Comparison of ENCODE assay signal across 7 cellular contexts in the genomic region with DNA sequence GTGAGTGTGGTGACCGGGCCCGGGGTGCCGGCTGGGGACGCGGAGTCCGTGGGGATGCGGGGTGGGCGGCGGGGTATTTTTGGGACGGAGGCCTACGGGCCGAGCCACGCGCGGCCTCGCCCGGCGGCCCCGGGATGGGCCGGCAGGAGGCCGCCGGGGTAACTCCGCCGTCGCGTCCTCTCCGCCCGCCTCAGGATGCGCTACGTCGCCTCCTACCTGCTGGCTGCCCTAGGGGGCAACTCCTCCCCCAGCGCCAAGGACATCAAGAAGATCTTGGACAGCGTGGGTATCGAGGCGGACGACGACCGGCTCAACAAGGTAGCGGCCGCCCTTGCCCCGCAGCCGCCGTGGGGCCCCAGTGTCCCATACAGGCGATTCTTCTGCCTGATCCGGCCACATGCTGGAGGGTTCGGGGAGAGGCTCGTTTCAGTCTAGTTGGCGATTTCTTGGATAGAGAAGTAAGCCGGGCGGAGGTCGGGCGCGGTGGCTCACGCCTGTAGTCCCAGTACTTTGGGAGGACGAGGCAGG. TPM values are rescaled to one million over a fixed set of nuclear protein-coding genes. Genes with fewer than 3 reads are reported as not detected.
DNase-seq lines count a peak whose midpoint lies in the region; ATAC-seq and TF ChIP-seq lines count a peak whose summit lies in the region.

No MANE protein-coding gene starts in this region.

- H3K79me2 ChIP-seq in OCI-LY7 (ENCODE audit: insufficient read depth, low read depth, low read length) (peaks cover 43% of the 10 kb centered on the region), parathyroid adenoma (peaks cover 3% of the 10 kb centered on the region)

- H3K9ac ChIP-seq in parathyroid adenoma: peak overlapping the region; percentile 46

- H3K4me3 ChIP-seq in OCI-LY7 (ENCODE audit: low read depth, low read length, poor library complexity, severe bottlenecking): peak overlapping the region; percentile 100
- peak overlapping the region; percentile 96 for H3K4me3 ChIP-seq in epithelial cell of proximal tubule (ENCODE audit: low read depth, low read length)
- peak overlapping the region; percentile 88 for H3K4me3 ChIP-seq in parathyroid adenoma (ENCODE audit: low read depth, low read length)

- no peak for DNase-seq in OCI-LY7 (ENCODE audit: low spot score)
- no peak for DNase-seq in epithelial cell of proximal tubule (ENCODE audit: low read depth)
- DNase-seq in pons (ENCODE audit: low spot score): no peak
- no peak for DNase-seq in T-helper 9 cell
- DNase-seq in stimulated activated CD4-positive, alpha-beta T cell treated with anti-CD3 and anti-CD28 coated beads, Interleukin-4, amount 100 ng/mL, for 24 hours: no peak

- H3K36me3 ChIP-seq in OCI-LY7 (ENCODE audit: insufficient read depth, low read length): peaks cover 49% of the 10 kb centered on the region
- H3K36me3 ChIP-seq in parathyroid adenoma (ENCODE audit: control insufficient read depth, insufficient read depth, low read length): no peaks in the 10 kb centered on the region

- CTCF ChIA-PET in OCI-LY7 (lab: Charles Lee; ENCODE audit: unreplicated experiment): interaction anchor here (0.6 kb wide), 1 partner anchor 33 kb away, joined by 4 read pairs; no protein-coding TSS in a partner anchor

- TF ChIP-seq CTCF in OCI-LY7 (conservative IDR thresholded peaks at IDR 0.05; ENCODE audit: low read length): no peak
- TF ChIP-seq CTCF in epithelial cell of proximal tubule (conservative IDR thresholded peaks at IDR 0.05; ENCODE audit: low read depth, low read length): no peak
- TF ChIP-seq CTCF in parathyroid adenoma (IDR thresholded peaks at IDR 0.05): no peak

- no peaks in the 10 kb centered on the region for H3K27me3 ChIP-seq in parathyroid adenoma (ENCODE audit: control insufficient read depth, insufficient read depth, low read length)

- peak overlapping the region; percentile 84 for H3K27ac ChIP-seq in OCI-LY7 (ENCODE audit: low read depth, low read length, poor library complexity, severe bottlenecking)
- H3K27ac ChIP-seq in parathyroid adenoma: peak overlapping the region; percentile 99

- ATAC-seq in GM21723 (IDR thresholded peaks at IDR 0.05; ENCODE audit: unreplicated experiment): peak; percentile 6

- no peaks in the 10 kb centered on the region for H3K9me3 ChIP-seq in OCI-LY7 (ENCODE audit: low read length)
- no peaks in the 10 kb centered on the region for H3K9me3 ChIP-seq in parathyroid adenoma (ENCODE audit: control insufficient read depth, low read length)

- no TSS peak for BruUV-seq in OCI-LY7 (replicated peaks; lab: Mats Ljungman, UMichigan)

- H4K20me1 ChIP-seq in OCI-LY7 (ENCODE audit: insufficient read depth, low read length): peaks cover 17% of the 10 kb centered on the region; the same call in 1 of the 2 replicates

- POLR2A ChIA-PET in OCI-LY7 (lab: Charles Lee): interaction anchor here (0.8 to 2.0 kb wide), 7 partner anchors 7 to 88 kb away, joined by 3 to 11 read pairs (median 4); a partner anchor contains a TSS

- no peaks in the 10 kb centered on the region for H3K9me2 ChIP-seq in OCI-LY7 (ENCODE audit: insufficient read depth, low read length)

- intact Hi-C loops in OCI-LY7 (cut with micrococcal nuclease; ENCODE audit: unreplicated experiment): no loop called here

- H2AFZ ChIP-seq in OCI-LY7 (ENCODE audit: low read length) (no peak overlapping the region), parathyroid adenoma (peak overlapping the region; percentile 96)

- H3K4me1 ChIP-seq in OCI-LY7 (ENCODE audit: insufficient read depth, low read length, poor library complexity, severe bottlenecking) (peaks cover 54% of the 10 kb centered on the region), parathyroid adenoma (peaks cover 4% of the 10 kb centered on the region)

- H3K4me2 ChIP-seq in OCI-LY7 (ENCODE audit: low read length) (peak overlapping the region; percentile 71), parathyroid adenoma (ENCODE audit: low read length) (peak overlapping the region; percentile 92)

RNA-seq across cellular contexts. Expression of a gene that starts 0.3 kb away (rescaled TPM):
- total RNA-seq in OCI-LY7 (2014; rRNA removed; shearing (Covaris generic)): 1,564 and 1,687 TPM in 2 replicates
- total RNA-seq in OCI-LY7 (2022) (3,121 and 3,147 TPM in 2 replicates), epithelial cell of proximal tubule (663 and 837 TPM in 2 replicates)

RNA-seq across cellular contexts. Expression of a gene that starts 5.1 kb away (rescaled TPM):
- total RNA-seq in OCI-LY7 (2014; rRNA removed; shearing (Covaris generic)): 31.2 and 33.6 TPM in 2 replicates
- 47.7 and 49.1 TPM in 2 replicates for total RNA-seq in OCI-LY7 (2022)
- 17.4 and 32.1 TPM in 2 replicates for total RNA-seq in epithelial cell of proximal tubule

RNA-seq across cellular contexts. Expression of a gene that starts 8.6 kb away (rescaled TPM):
- 15.1 and 19.8 TPM in 2 replicates for total RNA-seq in OCI-LY7 (2014; rRNA removed; shearing (Covaris generic))
- 41.2 and 57.5 TPM in 2 replicates for total RNA-seq in OCI-LY7 (2022)
- total RNA-seq in epithelial cell of proximal tubule: 19.1 and 34.7 TPM in 2 replicates

RNA-seq across cellular contexts. Expression of a gene that starts 12.0 kb away (rescaled TPM):
- total RNA-seq in OCI-LY7 (2014; rRNA removed; shearing (Covaris generic)): 22.7 and 30.8 TPM in 2 replicates
- 46.2 and 50.9 TPM in 2 replicates for total RNA-seq in OCI-LY7 (2022)
- total RNA-seq in epithelial cell of proximal tubule: 20.1 and 33.6 TPM in 2 replicates

RNA-seq across cellular contexts. Expression of a gene that starts 17.6 kb away (rescaled TPM):
- 2.2 and 2.8 TPM in 2 replicates for total RNA-seq in OCI-LY7 (2014; rRNA removed; shearing (Covaris generic))
- 20.1 and 21.0 TPM in 2 replicates for total RNA-seq in OCI-LY7 (2022)
- total RNA-seq in epithelial cell of proximal tubule: 21.0 and 55.7 TPM in 2 replicates
